In genomic region chr19:44756089-44756562, GRCh38 we compare ENCODE assay signal across 1 cellular context.
TF ChIP-seq lines count a peak whose summit lies in the region.

No MANE protein-coding gene starts in this region.

TF ChIP-seq in HepG2, 621 proteins besides CTCF, POLR2A, EP300 and RAD21:
- TF ChIP-seq ZSCAN22 (CRISPR knock-in tag; IDR thresholded peaks at IDR 0.05) = peak; percentile 84
- no peak for TF ChIP-seq CEBPZ (IDR thresholded peaks at IDR 0.05; ENCODE audit: low read length)
